1 cellular context compared by ENCODE assay signal in the genomic region with DNA sequence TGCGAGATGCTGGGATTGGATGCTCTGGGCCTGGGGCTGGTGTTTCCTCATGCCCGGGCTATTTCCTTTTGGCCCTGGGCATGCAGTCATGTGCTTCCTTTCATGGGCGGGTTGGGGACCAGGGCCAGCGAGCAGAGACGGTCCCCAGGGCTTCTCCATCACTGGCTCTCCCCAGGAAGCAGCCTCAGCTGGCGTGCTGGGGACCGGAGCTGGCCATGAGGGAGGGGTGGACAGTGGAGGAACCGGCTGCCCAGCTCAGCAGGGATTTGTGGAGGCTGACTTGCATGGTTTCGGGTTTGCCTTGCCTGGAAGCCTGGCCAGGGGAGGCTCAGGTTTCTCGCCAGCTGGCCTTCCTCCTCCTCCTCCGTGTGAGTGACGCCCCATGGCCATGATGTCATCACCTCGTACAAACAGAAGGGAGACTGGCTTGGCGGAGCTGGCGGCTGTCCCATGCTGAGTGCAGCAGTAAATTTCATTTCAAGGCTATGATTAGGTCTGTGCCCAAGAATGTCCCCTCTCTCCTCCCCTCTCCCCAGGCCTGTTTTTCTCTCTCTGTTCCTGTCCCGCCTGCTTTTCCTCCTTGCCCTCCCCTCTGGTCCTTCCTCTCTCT.
TF ChIP-seq lines count a peak whose summit lies in the region.

No MANE protein-coding gene starts in this region.

TF ChIP-seq in HEK293, 187 proteins besides CTCF, POLR2A, EP300 and RAD21 (continued from another document):
- TF ChIP-seq, protein P1, sequence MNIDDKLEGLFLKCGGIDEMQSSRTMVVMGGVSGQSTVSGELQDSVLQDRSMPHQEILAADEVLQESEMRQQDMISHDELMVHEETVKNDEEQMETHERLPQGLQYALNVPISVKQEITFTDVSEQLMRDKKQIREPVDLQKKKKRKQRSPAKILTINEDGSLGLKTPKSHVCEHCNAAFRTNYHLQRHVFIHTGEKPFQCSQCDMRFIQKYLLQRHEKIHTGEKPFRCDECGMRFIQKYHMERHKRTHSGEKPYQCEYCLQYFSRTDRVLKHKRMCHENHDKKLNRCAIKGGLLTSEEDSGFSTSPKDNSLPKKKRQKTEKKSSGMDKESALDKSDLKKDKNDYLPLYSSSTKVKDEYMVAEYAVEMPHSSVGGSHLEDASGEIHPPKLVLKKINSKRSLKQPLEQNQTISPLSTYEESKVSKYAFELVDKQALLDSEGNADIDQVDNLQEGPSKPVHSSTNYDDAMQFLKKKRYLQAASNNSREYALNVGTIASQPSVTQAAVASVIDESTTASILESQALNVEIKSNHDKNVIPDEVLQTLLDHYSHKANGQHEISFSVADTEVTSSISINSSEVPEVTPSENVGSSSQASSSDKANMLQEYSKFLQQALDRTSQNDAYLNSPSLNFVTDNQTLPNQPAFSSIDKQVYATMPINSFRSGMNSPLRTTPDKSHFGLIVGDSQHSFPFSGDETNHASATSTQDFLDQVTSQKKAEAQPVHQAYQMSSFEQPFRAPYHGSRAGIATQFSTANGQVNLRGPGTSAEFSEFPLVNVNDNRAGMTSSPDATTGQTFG (tag by site-specific recombination; IDR thresholded peaks at IDR 0.05; ENCODE audit: borderline replicate concordance): no peak
